ENCODE assay signal across 1 cellular context in the genomic region with DNA sequence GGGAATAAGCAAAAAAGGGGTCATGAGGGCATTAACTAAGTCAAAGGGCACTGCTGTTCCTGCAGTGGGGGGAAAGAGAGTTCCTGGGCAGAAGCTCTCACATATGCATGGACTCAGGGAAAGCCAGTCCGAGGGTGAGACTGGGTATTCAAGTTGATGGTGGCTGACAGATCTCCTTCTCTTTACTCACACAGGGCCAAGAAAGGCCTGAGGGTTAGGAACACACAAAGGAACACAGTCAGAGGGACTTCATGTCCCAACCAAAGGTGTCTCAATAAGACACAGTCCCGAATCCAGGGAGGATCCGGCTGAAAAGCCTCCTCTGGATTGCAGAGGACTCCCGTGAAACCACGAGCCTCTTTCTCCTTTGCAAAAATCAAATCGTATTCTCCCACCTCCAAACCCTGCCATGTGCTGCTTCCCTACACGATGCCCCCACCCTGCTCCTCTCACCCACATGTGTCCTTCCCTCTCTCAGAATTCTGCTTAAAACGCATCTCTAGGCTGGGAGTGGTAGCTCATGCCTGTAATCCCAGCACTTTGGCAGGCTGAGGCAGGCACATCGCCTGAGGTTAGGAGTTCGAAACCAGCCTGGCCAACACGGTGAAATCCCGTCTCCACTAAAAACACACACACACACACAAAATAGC.
TF ChIP-seq lines count a peak whose summit lies in the region.

No MANE protein-coding gene starts in this region.

TF ChIP-seq in IMR-90, 13 proteins besides CTCF, POLR2A, EP300 and RAD21:
- TF ChIP-seq FOS (IDR thresholded peaks at IDR 0.05; ENCODE audit: low read depth, low read length) (no peak), NFE2L2 (IDR thresholded peaks at IDR 0.05; ENCODE audit: low read depth, low read length) (no peak), CEBPB (IDR thresholded peaks at IDR 0.05; ENCODE audit: low read depth, low read length) (no peak), CHD1 (IDR thresholded peaks at IDR 0.05; ENCODE audit: low read depth, low read length) (no peak), MXI1 (IDR thresholded peaks at IDR 0.05; ENCODE audit: borderline replicate concordance, low read depth, low read length) (no peak), MAFK (IDR thresholded peaks at IDR 0.05; ENCODE audit: low read depth, low read length) (no peak), RCOR1 (IDR thresholded peaks at IDR 0.05; ENCODE audit: insufficient replicate concordance, low read length) (no peak), RFX5 (IDR thresholded peaks at IDR 0.05; ENCODE audit: low read depth, low read length) (no peak), SMC3 (IDR thresholded peaks at IDR 0.05; ENCODE audit: low read depth, low read length) (no peak), BHLHE40 (IDR thresholded peaks at IDR 0.05; ENCODE audit: low read depth, low read length) (no peak), MAZ (IDR thresholded peaks at IDR 0.05; ENCODE audit: borderline replicate concordance, low read depth, low read length) (no peak)
- TF ChIP-seq, protein P1, sequence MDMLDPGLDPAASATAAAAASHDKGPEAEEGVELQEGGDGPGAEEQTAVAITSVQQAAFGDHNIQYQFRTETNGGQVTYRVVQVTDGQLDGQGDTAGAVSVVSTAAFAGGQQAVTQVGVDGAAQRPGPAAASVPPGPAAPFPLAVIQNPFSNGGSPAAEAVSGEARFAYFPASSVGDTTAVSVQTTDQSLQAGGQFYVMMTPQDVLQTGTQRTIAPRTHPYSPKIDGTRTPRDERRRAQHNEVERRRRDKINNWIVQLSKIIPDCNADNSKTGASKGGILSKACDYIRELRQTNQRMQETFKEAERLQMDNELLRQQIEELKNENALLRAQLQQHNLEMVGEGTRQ (IDR thresholded peaks at IDR 0.05; ENCODE audit: low read depth, low read length): no peak
- TF ChIP-seq, protein P2, sequence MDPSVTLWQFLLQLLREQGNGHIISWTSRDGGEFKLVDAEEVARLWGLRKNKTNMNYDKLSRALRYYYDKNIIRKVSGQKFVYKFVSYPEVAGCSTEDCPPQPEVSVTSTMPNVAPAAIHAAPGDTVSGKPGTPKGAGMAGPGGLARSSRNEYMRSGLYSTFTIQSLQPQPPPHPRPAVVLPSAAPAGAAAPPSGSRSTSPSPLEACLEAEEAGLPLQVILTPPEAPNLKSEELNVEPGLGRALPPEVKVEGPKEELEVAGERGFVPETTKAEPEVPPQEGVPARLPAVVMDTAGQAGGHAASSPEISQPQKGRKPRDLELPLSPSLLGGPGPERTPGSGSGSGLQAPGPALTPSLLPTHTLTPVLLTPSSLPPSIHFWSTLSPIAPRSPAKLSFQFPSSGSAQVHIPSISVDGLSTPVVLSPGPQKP (IDR thresholded peaks at IDR 0.05; ENCODE audit: borderline replicate concordance, low read depth, low read length): no peak
TF ChIP-seq in IMR-90: peak in this region for 0.
